1 cellular context compared by ENCODE assay signal in the genomic region with DNA sequence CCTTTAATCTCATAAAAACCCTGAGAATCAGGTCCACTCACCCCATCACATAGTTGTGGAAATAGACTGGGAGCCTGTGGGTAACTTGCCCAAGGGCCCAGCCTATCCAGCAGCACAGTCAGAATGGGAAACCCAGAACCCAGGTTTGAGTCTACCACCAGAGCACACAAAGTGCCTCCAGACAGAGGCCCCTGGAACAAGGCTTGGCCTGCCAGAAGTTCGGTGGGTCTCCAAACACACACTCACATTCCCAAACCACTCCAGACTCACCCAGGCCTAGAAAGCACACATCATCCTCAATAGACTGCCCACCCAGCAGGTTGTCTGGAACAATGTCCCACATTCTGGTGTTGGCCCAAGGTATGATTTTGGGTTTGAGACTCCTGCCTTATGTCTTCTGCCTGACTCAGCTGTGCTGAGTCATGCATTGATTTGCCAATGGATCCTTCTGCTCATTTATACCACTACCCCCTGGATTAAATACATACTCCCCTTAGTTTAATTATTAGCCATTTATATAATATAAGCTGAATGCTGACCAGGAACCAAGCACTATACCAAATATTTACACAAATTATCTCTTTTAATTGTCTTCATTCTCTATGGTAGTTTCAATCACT.
TF ChIP-seq lines count a peak whose summit lies in the region.

No MANE protein-coding gene starts in this region.

TF ChIP-seq in GM23338, 12 proteins besides CTCF, POLR2A, EP300 and RAD21:
- TF ChIP-seq STAT1 (IDR thresholded peaks at IDR 0.05; ENCODE audit: unreplicated experiment) = no peak
- no peak for TF ChIP-seq EZH2phosphoT487 (IDR thresholded peaks at IDR 0.05; ENCODE audit: unreplicated experiment)
- TF ChIP-seq ZNF462 (CRISPR knock-in tag; IDR thresholded peaks at IDR 0.05) = no peak
- TF ChIP-seq EZH2 (IDR thresholded peaks at IDR 0.05; ENCODE audit: low read depth, unreplicated experiment) = no peak
- TF ChIP-seq CREB1 (CRISPR knock-in tag; IDR thresholded peaks at IDR 0.05; ENCODE audit: low read depth) = no peak
- no peak for TF ChIP-seq ZNF114 (CRISPR knock-in tag; IDR thresholded peaks at IDR 0.05)
- TF ChIP-seq, protein P1, sequence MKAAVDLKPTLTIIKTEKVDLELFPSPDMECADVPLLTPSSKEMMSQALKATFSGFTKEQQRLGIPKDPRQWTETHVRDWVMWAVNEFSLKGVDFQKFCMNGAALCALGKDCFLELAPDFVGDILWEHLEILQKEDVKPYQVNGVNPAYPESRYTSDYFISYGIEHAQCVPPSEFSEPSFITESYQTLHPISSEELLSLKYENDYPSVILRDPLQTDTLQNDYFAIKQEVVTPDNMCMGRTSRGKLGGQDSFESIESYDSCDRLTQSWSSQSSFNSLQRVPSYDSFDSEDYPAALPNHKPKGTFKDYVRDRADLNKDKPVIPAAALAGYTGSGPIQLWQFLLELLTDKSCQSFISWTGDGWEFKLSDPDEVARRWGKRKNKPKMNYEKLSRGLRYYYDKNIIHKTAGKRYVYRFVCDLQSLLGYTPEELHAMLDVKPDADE (IDR thresholded peaks at IDR 0.05) = no peak
- no peak for TF ChIP-seq POLR2AphosphoS5 (IDR thresholded peaks at IDR 0.05; ENCODE audit: low read depth)
- TF ChIP-seq JUNB (IDR thresholded peaks at IDR 0.05; ENCODE audit: unreplicated experiment) = no peak
- TF ChIP-seq ZNF331 (CRISPR knock-in tag; IDR thresholded peaks at IDR 0.05; ENCODE audit: low read depth) = no peak
- no peak for TF ChIP-seq NANOG (IDR thresholded peaks at IDR 0.05; ENCODE audit: borderline replicate concordance)
- TF ChIP-seq REST (IDR thresholded peaks at IDR 0.05; ENCODE audit: unreplicated experiment) = no peak
